ENCODE assay signal across 8 cellular contexts in the genomic region with DNA sequence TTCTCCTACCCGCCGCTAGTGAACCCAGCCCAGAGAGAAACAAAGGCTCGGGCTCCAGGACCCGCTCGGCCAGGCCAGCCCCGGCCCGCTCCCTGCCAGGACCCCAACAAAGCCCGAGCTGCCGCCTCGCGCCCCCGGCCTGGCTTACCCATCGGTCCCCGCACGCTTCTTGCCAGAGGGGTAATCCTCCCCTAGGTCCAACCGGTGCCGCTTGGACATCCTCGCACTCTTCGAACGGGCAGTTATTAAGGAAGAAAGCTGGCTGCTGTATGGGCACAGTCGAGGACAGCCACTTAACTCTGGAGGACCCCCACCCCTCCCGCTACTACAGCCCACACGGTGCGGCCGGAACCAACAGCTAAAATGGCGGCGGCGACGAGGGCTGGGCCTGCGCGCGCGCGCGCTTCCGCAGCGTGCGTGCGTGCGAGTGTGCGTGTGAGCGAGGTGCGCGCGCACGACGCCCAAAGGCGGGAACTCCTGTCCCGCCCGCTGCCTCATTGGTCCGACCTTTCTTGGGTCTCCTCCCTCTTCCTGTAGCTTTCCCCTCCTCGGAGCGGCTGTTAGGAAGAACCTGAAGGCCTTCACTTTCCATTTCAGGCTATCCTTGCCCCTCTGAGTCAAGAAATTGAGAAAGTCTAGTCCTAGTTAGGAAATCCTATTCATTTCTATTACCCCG. TPM values are rescaled to one million over a fixed set of nuclear protein-coding genes. Genes with fewer than 3 reads are reported as not detected.
A peak's percentile ranks its signal among the peaks of the same experiment; 100 is the strongest.
DNase-seq lines count a peak whose midpoint lies in the region; ATAC-seq, FAIRE-seq and TF ChIP-seq lines count a peak whose summit lies in the region.

DHX15 (minus strand) TSS at position 380 of the 676 bp plus-strand sequence; CDS start at position 219, 161 bp downstream.

- H3K4me3 ChIP-seq in AG04449 (ENCODE audit: low read depth, low read length) = peak within 1 kb of the TSS; percentile 97
- peak within 1 kb of the TSS; percentile 99 for H3K4me3 ChIP-seq in WI38 (ENCODE audit: low read depth, low read length)
- H3K4me3 ChIP-seq in bronchial epithelial cell (ENCODE audit: low read depth, low read length) = peak within 1 kb of the TSS; percentile 98
- peak within 1 kb of the TSS; percentile 94 for H3K4me3 ChIP-seq in iPS-20b (ENCODE audit: low read length)
- H3K4me3 ChIP-seq in skin epidermis = peak within 1 kb of the TSS; percentile 71 to 100 (median 97)

- peaks cover 2% of the 10 kb centered on the region; the same call in 1 of the 2 replicates for H3K9me3 ChIP-seq in iPS-20b (ENCODE audit: insufficient read depth, low read depth, low read length)

- H3K4me1 ChIP-seq in iPS-20b (ENCODE audit: insufficient read depth, low read length) = peaks cover 1% of the 10 kb centered on the region; the same call in 1 of the 2 replicates

- DNase-seq in AG04449 (ENCODE audit: low read depth, low spot score) = peak; percentile 77
- peak; percentile 95 for DNase-seq in NCI-H2227 (lab: John Stamatoyannopoulos, UW; ENCODE audit: unreplicated experiment)
- DNase-seq in bronchial epithelial cell (ENCODE audit: low read depth) = peak; percentile 92

- no peak for FAIRE-seq in bronchial epithelial cell (lab: Jason Lieb, UNC)

- H3K36me3 ChIP-seq in bronchial epithelial cell (ENCODE audit: control insufficient read depth, insufficient read depth, low read length) (peaks cover 3% of the 10 kb centered on the region), iPS-20b (ENCODE audit: insufficient read depth, low read depth, low read length) (peaks cover 33% of the 10 kb centered on the region)

- CTCF ChIA-PET in AG04449 (lab: Yijun Ruan, JAX) = interaction anchor here (1.0 to 1.4 kb wide), 4 partner anchors 10 to 395 kb away, joined by 3 to 4 read pairs (median 4); no protein-coding TSS in a partner anchor

- H3K9ac ChIP-seq in iPS-20b (ENCODE audit: low read depth, low read length) = peak within 1 kb of the TSS; percentile 100

- POLR2A ChIA-PET in AG04449 (lab: Yijun Ruan, JAX) = interaction anchor here (0.8 to 1.2 kb wide), 4 partner anchors 10 to 71 kb away, joined by 3 to 5 read pairs (median 4); no protein-coding TSS in a partner anchor

- H3K27me3 ChIP-seq in bronchial epithelial cell (ENCODE audit: control insufficient read depth, insufficient read depth, low read length) (no peaks in the 10 kb centered on the region), iPS-20b (ENCODE audit: insufficient read depth, low read length) (no peaks in the 10 kb centered on the region)

- H3K27ac ChIP-seq in iPS-20b (ENCODE audit: low read length) (peak within 1 kb of the TSS; percentile 97), skin epidermis (peak within 1 kb of the TSS; percentile 91 to 100 (median 98))

- TF ChIP-seq CTCF in AG04449 (IDR thresholded peaks at IDR 0.05; ENCODE audit: insufficient read depth, low read length, missing control alignments) = no peak
- TF ChIP-seq CTCF in WI38 (IDR thresholded peaks at IDR 0.05; ENCODE audit: low read depth, low read length) = no peak
- no peak for TF ChIP-seq CTCF in bronchial epithelial cell (IDR thresholded peaks at IDR 0.05; ENCODE audit: insufficient read depth, low read length, severe bottlenecking)

- ATAC-seq in GM18873 (IDR thresholded peaks at IDR 0.05; ENCODE audit: low FRiP score, unreplicated experiment) (peak; percentile 88), HG03139 (IDR thresholded peaks at IDR 0.05; ENCODE audit: unreplicated experiment) (peak; percentile 89)

RNA-seq across cellular contexts. Expression of gene DHX15, which starts in this region (rescaled TPM):
- total RNA-seq in bronchial epithelial cell = 142 and 181 TPM in 2 replicates

Comparison
In these comparisons a context has a peak if more than half of its experiments do, and no peak if none do; other contexts are left out.
1. Peak in every context shown above with its lines: DNase-seq, ATAC-seq, H3K4me3 ChIP-seq and H3K27ac ChIP-seq.